10 cellular contexts compared by ENCODE assay signal in genomic region chr6:2846873-2847224, GRCh38. TPM values are rescaled to one million over a fixed set of nuclear protein-coding genes. Genes with fewer than 3 reads are reported as not detected.
DNase-seq lines count a peak whose midpoint lies in the region; ATAC-seq, FAIRE-seq and TF ChIP-seq lines count a peak whose summit lies in the region.
"Had no signal": no experiment of that assay in that cellular context is flagged by ENCODE, and none has a peak within 500 bp of the region (broad histone marks: within the 10 kb centered on the region; RNA-seq: fewer than 3 reads in every experiment).

No MANE protein-coding gene starts in this region.

- DNase-seq in T-helper 2 cell treated with Interferon-gamma antibody and Interleukin-4, amounts not matched to agents 5 μg/mL and 100 μg/mL, for 36 hours (ENCODE audit: low spot score): no peak
- DNase-seq in T-helper 2 cell (no peak), left lung (no peak), GM19239 (ENCODE audit: insufficient read length, low spot score) (no peak)

- no peak overlapping the region for H3K4me3 ChIP-seq in left lung
- H3K4me3 ChIP-seq: cardiac muscle cell had no signal

- peak overlapping the region; percentile 39 for H3K4me3 Mint-ChIP-seq in T-helper 2 cell treated with Interferon-gamma antibody and Interleukin-4, amounts not matched to agents 5 μg/mL and 100 μg/mL, for 36 hours
- H3K4me3 Mint-ChIP-seq in activated naive CD8-positive, alpha-beta T cell: peak overlapping the region; percentile 57

- no peak for FAIRE-seq in GM19239 (lab: Jason Lieb, UNC)

- no peaks in the 10 kb centered on the region for H3K36me3 ChIP-seq in left lung
- H3K36me3 ChIP-seq: cardiac muscle cell had no signal

- H3K9me3 ChIP-seq in left lung: no peaks in the 10 kb centered on the region

- peaks cover 42% of the 10 kb centered on the region for H3K4me1 Mint-ChIP-seq in T-helper 2 cell treated with Interferon-gamma antibody and Interleukin-4, amounts not matched to agents 5 μg/mL and 100 μg/mL, for 36 hours (ENCODE audit: low read depth)
- peaks cover 52% of the 10 kb centered on the region for H3K4me1 Mint-ChIP-seq in activated naive CD8-positive, alpha-beta T cell (ENCODE audit: low read depth)

- H3K27ac ChIP-seq in left lung (peak overlapping the region; percentile 76 to 81), temporal lobe (ENCODE audit: low read depth, low read length) (peak overlapping the region; percentile 30)
- H3K27ac ChIP-seq: cardiac muscle cell had no signal

- H3K9me3 Mint-ChIP-seq in T-helper 2 cell treated with Interferon-gamma antibody and Interleukin-4, amounts not matched to agents 5 μg/mL and 100 μg/mL, for 36 hours: peaks cover 3% of the 10 kb centered on the region
- H3K9me3 Mint-ChIP-seq in activated naive CD8-positive, alpha-beta T cell (ENCODE audit: low read depth): peaks cover 3% of the 10 kb centered on the region
- H3K9me3 Mint-ChIP-seq: neural crest cell had no signal

- peaks cover 16 to 72% of the 10 kb centered on the region in 2 donors for H3K4me1 ChIP-seq in left lung

- intact Hi-C loops in left lung (cut with DNase I): loop anchor here in 1 of 2 donors (10.0 kb wide), 1 partner anchor 208 kb away; no protein-coding TSS in a partner anchor

- H3K27me3 ChIP-seq in left lung: no peaks in the 10 kb centered on the region
- H3K27me3 ChIP-seq: cardiac muscle cell had no signal

- peak overlapping the region; percentile 12 for H3K27ac Mint-ChIP-seq in T-helper 2 cell treated with Interferon-gamma antibody and Interleukin-4, amounts not matched to agents 5 μg/mL and 100 μg/mL, for 36 hours
- peak overlapping the region; percentile 18 for H3K27ac Mint-ChIP-seq in activated naive CD8-positive, alpha-beta T cell

- peaks cover 4% of the 10 kb centered on the region for H3K36me3 Mint-ChIP-seq in T-helper 2 cell treated with Interferon-gamma antibody and Interleukin-4, amounts not matched to agents 5 μg/mL and 100 μg/mL, for 36 hours (ENCODE audit: low read depth)
- no peaks in the 10 kb centered on the region for H3K36me3 Mint-ChIP-seq in activated naive CD8-positive, alpha-beta T cell

- TF ChIP-seq CTCF in left lung (IDR thresholded peaks at IDR 0.05): no peak

- ATAC-seq in left lung (no peak), HG03280 (IDR thresholded peaks at IDR 0.05; ENCODE audit: unreplicated experiment) (no peak), HG03159 (IDR thresholded peaks at IDR 0.05; ENCODE audit: unreplicated experiment) (no peak)

- no peaks in the 10 kb centered on the region for H3K27me3 Mint-ChIP-seq in T-helper 2 cell treated with Interferon-gamma antibody and Interleukin-4, amounts not matched to agents 5 μg/mL and 100 μg/mL, for 36 hours (ENCODE audit: low read depth)
- H3K27me3 Mint-ChIP-seq in activated naive CD8-positive, alpha-beta T cell: no peaks in the 10 kb centered on the region

RNA-seq across cellular contexts. Expression of gene SERPINB1, which starts 5.2 kb away (rescaled TPM):
- total RNA-seq in left lung (100 to 1,000 TPM in 1 of 2 donors, 10 to 100 TPM in 1; 82.2 to 121 TPM), temporal lobe (1.7 TPM)

RNA-seq across cellular contexts. Expression of gene SERPINB9, which starts 56.3 kb away (rescaled TPM):
- total RNA-seq in left lung (10 to 100 TPM in 1 of 2 donors, 1 to 10 TPM in 1; 7.6 to 17.0 TPM), temporal lobe (6.9 TPM)

Comparison
In these comparisons a context has a peak if more than half of its experiments do, and no peak if none do; other contexts are left out.
1. RNA of gene SERPINB1, which starts 5.2 kb away (total RNA-seq): 82.2 to 121 TPM in left lung; 1.7 TPM in temporal lobe (single experiment); every median in the first group is over 10 times any median in the second.